In the genomic region with DNA sequence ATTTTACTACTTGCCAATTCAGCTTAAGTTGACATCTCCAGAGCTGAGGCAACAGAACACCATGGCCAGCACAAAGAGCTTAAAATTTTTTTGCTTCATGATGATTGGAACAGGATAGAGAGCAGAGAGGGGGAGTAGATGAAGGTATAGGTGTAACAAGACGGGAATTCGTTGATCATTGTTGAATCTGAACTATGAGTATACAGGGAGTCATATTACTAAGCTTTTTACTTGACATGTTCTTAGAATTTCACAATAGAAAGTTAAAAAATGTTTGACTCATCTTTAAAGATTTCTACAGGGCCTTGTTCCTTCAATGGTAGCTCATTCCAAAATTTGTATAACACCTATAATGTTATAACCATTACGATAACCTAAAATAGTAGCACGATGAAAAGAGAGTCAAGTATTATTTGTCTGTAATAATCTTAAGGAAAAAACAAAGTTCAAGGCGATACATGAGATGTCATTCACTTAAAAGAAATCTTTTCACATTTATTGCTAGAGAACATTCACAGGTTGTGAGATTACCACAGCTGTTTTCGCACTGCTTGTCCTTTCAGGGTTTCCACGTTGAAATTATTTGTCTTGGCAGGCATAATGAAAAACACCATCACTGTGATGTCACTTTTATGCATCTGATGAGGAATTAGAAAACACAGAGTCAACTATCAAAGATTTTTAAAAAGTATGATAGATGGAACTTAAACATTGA, we compare ENCODE assay signal across 16 cellular contexts. TPM values are rescaled to one million over a fixed set of nuclear protein-coding genes. Genes with fewer than 3 reads are reported as not detected.
A peak's percentile ranks its signal among the peaks of the same experiment; 100 is the strongest.
DNase-seq lines count a peak whose midpoint lies in the region; ATAC-seq, FAIRE-seq and TF ChIP-seq lines count a peak whose summit lies in the region.
"Had no signal": no experiment of that assay in that cellular context is flagged by ENCODE, and none has a peak within 500 bp of the region (broad histone marks: within the 10 kb centered on the region; RNA-seq: fewer than 3 reads in every experiment).

No MANE protein-coding gene starts in this region.

- TF ChIP-seq EP300 in HepG2 (IDR thresholded peaks at IDR 0.05; ENCODE audit: low read depth in 2 of 2, low read length in 2 of 2) (no peak), HepG2 (CRISPR knock-in tag; IDR thresholded peaks at IDR 0.05; ENCODE audit: borderline replicate concordance) (no peak)

- DNase-seq in HepG2 (ENCODE audit: low spot score) (no peak), body of pancreas (peak; percentile 37 to 69 (median 60)), iris pigment epithelial cell (ENCODE audit: low read depth) (peak; percentile 94), inferior parietal cortex (ENCODE audit: extremely low spot score) (no peak)
- DNase-seq: activated CD8-positive, alpha-beta memory T cell treated with anti-CD3 and anti-CD28 coated beads for 24 hours; effector CD8-positive, alpha-beta T cell; hippocampal formation; mesendoderm; ovary; stimulated activated CD4-positive, alpha-beta T cell treated with anti-CD3 and anti-CD28 coated beads, Interleukin-1b, Interleukin-23, amount 100 ng/mL, for 48 hours had no signal

- peak overlapping the region; percentile 66 to 80 for H3K27ac ChIP-seq in liver (ENCODE audit: low read depth in 1 of 2, low read length in 2 of 2)
- no peak overlapping the region for H3K27ac ChIP-seq in HepG2 (ENCODE audit: extremely low read length, insufficient read depth, low read length)
- H3K27ac ChIP-seq in body of pancreas, result peak overlapping the region; percentile 34 to 80 (median 56)
- H3K27ac ChIP-seq: BLaER1, ovary had no signal

- H3K9me3 ChIP-seq in liver (ENCODE audit: control insufficient read depth in 4 of 4, low read length in 3 of 4) (no peaks in the 10 kb centered on the region), HepG2 (ENCODE audit: low read length) (no peaks in the 10 kb centered on the region), body of pancreas (no peaks in the 10 kb centered on the region)
- H3K9me3 ChIP-seq: BLaER1, ovary had no signal

- H2AFZ ChIP-seq in HepG2 (ENCODE audit: low read length), result no peak overlapping the region

- 59% methylated on average over 7 of the region's 7 CpGs for WGBS in liver
- 62% methylated on average over 7 of the region's 7 CpGs for WGBS in HepG2 (ENCODE audit: low lambda C conversion rate)
- 32 to 34% methylated on average over 7 of the region's 7 CpGs for WGBS in body of pancreas, 2 donors

- CTCF ChIA-PET in HepG2 (lab: Yijun Ruan, JAX; ENCODE audit: low intra/inter-chr PET ratio, low total read pairs), result no interaction called here

- in situ Hi-C loops in HepG2 (cut with HindIII; ENCODE audit: extremely low pct_ligation_motif_present, low pct_unique_long_range_greater_than_20kb), result no loop called here

- ATAC-seq in HepG2 (no peak), body of pancreas (peak; percentile 95), HG03442 (IDR thresholded peaks at IDR 0.05; ENCODE audit: unreplicated experiment) (no peak), HG03108 (IDR thresholded peaks at IDR 0.05; ENCODE audit: unreplicated experiment) (no peak), GM19395 (IDR thresholded peaks at IDR 0.05; ENCODE audit: unreplicated experiment) (no peak)
- ATAC-seq: HCT116 had no signal

- TF ChIP-seq CTCF in liver (IDR thresholded peaks at IDR 0.05; ENCODE audit: low read depth, low read length, missing input control) (no peak), HepG2 (CRISPR knock-in tag; IDR thresholded peaks at IDR 0.05) (no peak), body of pancreas (IDR thresholded peaks at IDR 0.05) (no peak)

- POLR2A ChIA-PET in HepG2 (lab: Yijun Ruan, JAX), result no interaction called here

- TF ChIP-seq POLR2A in HepG2 (IDR thresholded peaks at IDR 0.05; ENCODE audit: insufficient read depth in 1 of 2, low read depth in 2 of 2, low read length in 2 of 2) (no peak), body of pancreas (IDR thresholded peaks at IDR 0.05) (no peak)

- no peaks in the 10 kb centered on the region for H4K20me1 ChIP-seq in HepG2 (ENCODE audit: insufficient read depth, low read length)
- H4K20me1 ChIP-seq: BLaER1 had no signal

- no TSS peak for BruUV-seq in HepG2 (replicated peaks; lab: Mats Ljungman, UMichigan)

- peaks cover 2 to 15% (median 9%) of the 10 kb centered on the region in 4 donors for H3K4me1 ChIP-seq in liver (ENCODE audit: control insufficient read depth in 4 of 4, insufficient read depth in 4 of 4, low read length in 3 of 4)
- peaks cover 50% of the 10 kb centered on the region for H3K4me1 ChIP-seq in HepG2 (ENCODE audit: insufficient read depth, low read length)
- peaks cover 28% of the 10 kb centered on the region for H3K4me1 ChIP-seq in body of pancreas
- H3K4me1 ChIP-seq: BLaER1 had no signal

- no peak overlapping the region for H3K4me2 ChIP-seq in HepG2 (ENCODE audit: low read depth, low read length)
- H3K4me2 ChIP-seq: BLaER1 had no signal

- H3K4me3 ChIP-seq in liver (ENCODE audit: low read depth in 1 of 3, low read length in 3 of 3), result no peak overlapping the region
- H3K4me3 ChIP-seq in HepG2 (replicated peaks in 1 of 3; ENCODE audit: insufficient read depth in 1 of 3, low read depth in 2 of 3, low read length in 3 of 3), result no peak overlapping the region
- H3K4me3 ChIP-seq in body of pancreas, result no peak overlapping the region
- H3K4me3 ChIP-seq: BLaER1, ovary had no signal

- TF ChIP-seq RAD21 in liver (IDR thresholded peaks at IDR 0.05) (peak; percentile 23 to 46), HepG2 (CRISPR knock-in tag; IDR thresholded peaks at IDR 0.05) (no peak)

- intact Hi-C loops in HepG2 (cut with micrococcal nuclease; ENCODE audit: unreplicated experiment) (no loop called here), body of pancreas (cut with DNase I) (no loop called here)

- H3K27me3 ChIP-seq in liver (ENCODE audit: control insufficient read depth in 4 of 4, insufficient read depth in 4 of 4, low read length in 3 of 4) (no peaks in the 10 kb centered on the region), HepG2 (ENCODE audit: control insufficient read depth in 1 of 2, insufficient read depth in 2 of 2, low read length in 2 of 2) (no peaks in the 10 kb centered on the region), body of pancreas (no peaks in the 10 kb centered on the region)
- H3K27me3 ChIP-seq: BLaER1, ovary had no signal

- no peaks in the 10 kb centered on the region for H3K79me2 ChIP-seq in HepG2 (ENCODE audit: insufficient read depth, low read length)

- peaks cover 0 to 11% (median 5%) of the 10 kb centered on the region in 4 donors for H3K36me3 ChIP-seq in liver (ENCODE audit: control insufficient read depth in 4 of 4, insufficient read depth in 3 of 4, low read depth in 1 of 4, low read length in 3 of 4)
- no peaks in the 10 kb centered on the region for H3K36me3 ChIP-seq in HepG2 (replicated peaks in 1 of 2; ENCODE audit: control insufficient read depth in 1 of 2, insufficient read depth in 2 of 2, low read length in 2 of 2)
- no peaks in the 10 kb centered on the region for H3K36me3 ChIP-seq in body of pancreas (replicated peaks in 1 of 2; ENCODE audit: insufficient read depth in 1 of 2, low read depth in 2 of 2)
- H3K36me3 ChIP-seq: BLaER1, ovary had no signal

- H3K9ac ChIP-seq in liver (ENCODE audit: low read depth in 1 of 2, low read length in 2 of 2) (no peak overlapping the region), HepG2 (ENCODE audit: insufficient read depth, low read depth, low read length) (no peak overlapping the region)
- H3K9ac ChIP-seq: BLaER1 had no signal

- no peak for FAIRE-seq in HepG2 (lab: Jason Lieb, UNC)

RNA-seq across cellular contexts. Expression of a gene that starts 33.9 kb away (rescaled TPM):
- total RNA-seq in liver, result 1 to 10 TPM in 1 of 2 donors, under 1 TPM in 1; 0.25 to 1.2 TPM
- 1 to 10 TPM in 1 of 2 donors, under 1 TPM in 1; 0.30 to 3.7 TPM for polyA plus RNA-seq in liver
- 0.07 TPM in 1 of 2 replicates, not detected in the other for total RNA-seq in HepG2 (2016; rRNA removed; fragmentation: Illumina TruSeq; extraction: Trizol)
- not detected in 2 replicates for total RNA-seq in HepG2 (2016; cell fraction: cytosol; rRNA removed; fragmentation: Illumina TruSeq; extraction: Trizol; ENCODE audit: low read depth)
- total RNA-seq in HepG2 (2016; cell fraction: insoluble cytoplasmic fraction; rRNA removed; fragmentation: Illumina TruSeq; extraction: Trizol), result not detected in 2 replicates
- total RNA-seq in HepG2 (2016; cell fraction: membrane; rRNA removed; fragmentation: Illumina TruSeq; extraction: Trizol), result 0.06 and 0.14 TPM in 2 replicates
- total RNA-seq in HepG2 (2016; cell fraction: nucleus; rRNA removed; fragmentation: Illumina TruSeq; extraction: Trizol), result not detected in 2 replicates
- polyA plus RNA-seq in HepG2 (2011; rRNA removed), result 0.16 and 0.30 TPM in 2 replicates
- 0.07 and 0.27 TPM in 2 replicates for polyA plus RNA-seq in HepG2 (2011; cell fraction: cytosol; rRNA removed)
- 0.10 TPM in 2 replicates for polyA plus RNA-seq in HepG2 (2011; cell fraction: nucleus; rRNA removed)
- 0.34 and 0.37 TPM in 2 replicates for polyA plus RNA-seq in HepG2 (2012)
- not detected in 2 replicates for polyA plus RNA-seq in HepG2 (2016; cell fraction: cytosol; fragmentation: Illumina TruSeq; extraction: Trizol; ENCODE audit: low read depth)
- polyA plus RNA-seq in HepG2 (2016; cell fraction: insoluble cytoplasmic fraction; fragmentation: Illumina TruSeq; extraction: Trizol; ENCODE audit: low read depth), result 0.19 TPM in 1 of 2 replicates, not detected in the other
- not detected in 2 replicates for polyA plus RNA-seq in HepG2 (2016; cell fraction: membrane; fragmentation: Illumina TruSeq; extraction: Trizol; ENCODE audit: low read depth)
- polyA plus RNA-seq in HepG2 (2016; cell fraction: nucleus; fragmentation: Illumina TruSeq; extraction: Trizol; ENCODE audit: insufficient read depth, low read depth), result not detected in 2 replicates
- not detected in 2 replicates for polyA minus RNA-seq in HepG2 (2011; rRNA and poly(A)+ RNA removed; ENCODE audit: low replicate concordance)
- 0.40 TPM in 1 of 2 replicates, not detected in the other for polyA minus RNA-seq in HepG2 (2011; cell fraction: cytosol; rRNA and poly(A)+ RNA removed)
- 0.13 and 0.25 TPM in 2 replicates for polyA minus RNA-seq in HepG2 (2011; cell fraction: nucleus; rRNA and poly(A)+ RNA removed)
- 10 to 100 TPM; 18.5 to 49.5 TPM for total RNA-seq in body of pancreas

RNA-seq across cellular contexts. Expression of a gene that starts 44.6 kb away (rescaled TPM):
- total RNA-seq in liver, result 10 to 100 TPM; 15.5 to 86.8 TPM
- polyA plus RNA-seq in liver, result 10 to 100 TPM; 19.8 to 48.5 TPM
- total RNA-seq in HepG2 (2016; rRNA removed; fragmentation: Illumina TruSeq; extraction: Trizol), result not detected in 2 replicates
- not detected in 2 replicates for total RNA-seq in HepG2 (2016; cell fraction: cytosol; rRNA removed; fragmentation: Illumina TruSeq; extraction: Trizol; ENCODE audit: low read depth)
- total RNA-seq in HepG2 (2016; cell fraction: insoluble cytoplasmic fraction; rRNA removed; fragmentation: Illumina TruSeq; extraction: Trizol), result not detected in 2 replicates
- total RNA-seq in HepG2 (2016; cell fraction: membrane; rRNA removed; fragmentation: Illumina TruSeq; extraction: Trizol), result not detected in 2 replicates
- total RNA-seq in HepG2 (2016; cell fraction: nucleus; rRNA removed; fragmentation: Illumina TruSeq; extraction: Trizol), result not detected in 2 replicates
- not detected in 2 replicates for polyA plus RNA-seq in HepG2 (2011; rRNA removed)
- polyA plus RNA-seq in HepG2 (2011; cell fraction: cytosol; rRNA removed), result not detected in 2 replicates
- polyA plus RNA-seq in HepG2 (2011; cell fraction: nucleus; rRNA removed), result not detected in 2 replicates
- polyA plus RNA-seq in HepG2 (2012), result not detected in 2 replicates
- polyA plus RNA-seq in HepG2 (2016; cell fraction: cytosol; fragmentation: Illumina TruSeq; extraction: Trizol; ENCODE audit: low read depth), result not detected in 2 replicates
- polyA plus RNA-seq in HepG2 (2016; cell fraction: insoluble cytoplasmic fraction; fragmentation: Illumina TruSeq; extraction: Trizol; ENCODE audit: low read depth), result not detected in 2 replicates
- not detected in 2 replicates for polyA plus RNA-seq in HepG2 (2016; cell fraction: membrane; fragmentation: Illumina TruSeq; extraction: Trizol; ENCODE audit: low read depth)
- polyA plus RNA-seq in HepG2 (2016; cell fraction: nucleus; fragmentation: Illumina TruSeq; extraction: Trizol; ENCODE audit: insufficient read depth, low read depth), result not detected in 2 replicates
- polyA minus RNA-seq in HepG2 (2011; rRNA and poly(A)+ RNA removed; ENCODE audit: low replicate concordance), result 0.05 TPM in 1 of 2 replicates, not detected in the other
- polyA minus RNA-seq in HepG2 (2011; cell fraction: cytosol; rRNA and poly(A)+ RNA removed), result not detected in 2 replicates
- polyA minus RNA-seq in HepG2 (2011; cell fraction: nucleus; rRNA and poly(A)+ RNA removed), result not detected in 2 replicates
- not detected for total RNA-seq in body of pancreas
- polyA plus RNA-seq: ovary had no signal

RNA-seq across cellular contexts. Expression of a gene that starts 58.4 kb away (rescaled TPM):
- total RNA-seq in liver, result 10 to 100 TPM; 11.0 to 16.5 TPM
- polyA plus RNA-seq in liver, result 10 to 100 TPM; 18.0 to 36.9 TPM
- 38.4 and 55.5 TPM in 2 replicates for total RNA-seq in HepG2 (2016; rRNA removed; fragmentation: Illumina TruSeq; extraction: Trizol)
- total RNA-seq in HepG2 (2016; cell fraction: cytosol; rRNA removed; fragmentation: Illumina TruSeq; extraction: Trizol; ENCODE audit: low read depth), result 4.8 TPM in 2 replicates
- total RNA-seq in HepG2 (2016; cell fraction: insoluble cytoplasmic fraction; rRNA removed; fragmentation: Illumina TruSeq; extraction: Trizol), result 36.2 and 42.4 TPM in 2 replicates
- 13.5 and 17.1 TPM in 2 replicates for total RNA-seq in HepG2 (2016; cell fraction: membrane; rRNA removed; fragmentation: Illumina TruSeq; extraction: Trizol)
- 41.9 and 43.9 TPM in 2 replicates for total RNA-seq in HepG2 (2016; cell fraction: nucleus; rRNA removed; fragmentation: Illumina TruSeq; extraction: Trizol)
- polyA plus RNA-seq in HepG2 (2011; rRNA removed), result 19.5 and 23.6 TPM in 2 replicates
- 4.6 and 9.3 TPM in 2 replicates for polyA plus RNA-seq in HepG2 (2011; cell fraction: cytosol; rRNA removed)
- 11.4 and 46.6 TPM in 2 replicates for polyA plus RNA-seq in HepG2 (2011; cell fraction: nucleus; rRNA removed)
- 21.4 and 30.4 TPM in 2 replicates for polyA plus RNA-seq in HepG2 (2012)
- polyA plus RNA-seq in HepG2 (2016; cell fraction: cytosol; fragmentation: Illumina TruSeq; extraction: Trizol; ENCODE audit: low read depth), result 5.7 and 6.4 TPM in 2 replicates
- polyA plus RNA-seq in HepG2 (2016; cell fraction: insoluble cytoplasmic fraction; fragmentation: Illumina TruSeq; extraction: Trizol; ENCODE audit: low read depth), result 27.6 and 31.7 TPM in 2 replicates
- polyA plus RNA-seq in HepG2 (2016; cell fraction: membrane; fragmentation: Illumina TruSeq; extraction: Trizol; ENCODE audit: low read depth), result 10.0 and 10.1 TPM in 2 replicates
- 59.4 and 60.8 TPM in 2 replicates for polyA plus RNA-seq in HepG2 (2016; cell fraction: nucleus; fragmentation: Illumina TruSeq; extraction: Trizol; ENCODE audit: insufficient read depth, low read depth)
- 15.6 and 22.7 TPM in 2 replicates for polyA minus RNA-seq in HepG2 (2011; rRNA and poly(A)+ RNA removed; ENCODE audit: low replicate concordance)
- 24.0 and 55.0 TPM in 2 replicates for polyA minus RNA-seq in HepG2 (2011; cell fraction: cytosol; rRNA and poly(A)+ RNA removed)
- 23.5 and 50.1 TPM in 2 replicates for polyA minus RNA-seq in HepG2 (2011; cell fraction: nucleus; rRNA and poly(A)+ RNA removed)
- total RNA-seq in body of pancreas, result 10 to 100 TPM; 16.3 to 18.5 TPM

RNA-seq across cellular contexts. Expression of a gene that starts 58.6 kb away (rescaled TPM):
- total RNA-seq in liver (10 to 100 TPM; 14.1 to 20.1 TPM), HepG2 (2016; rRNA removed; fragmentation: Illumina TruSeq; extraction: Trizol) (41.5 and 71.8 TPM in 2 replicates), body of pancreas (10 to 100 TPM in 1 of 2 donors, 1 to 10 TPM in 1; 5.3 to 18.9 TPM)
- polyA plus RNA-seq in liver (10 to 100 TPM in 1 of 2 donors, 1 to 10 TPM in 1; 5.8 to 10.0 TPM), HepG2 (2011; rRNA removed) (5.2 and 7.2 TPM in 2 replicates)
- total RNA-seq in HepG2 (2016; cell fraction: cytosol; rRNA removed; fragmentation: Illumina TruSeq; extraction: Trizol; ENCODE audit: low read depth), result 2.9 and 3.2 TPM in 2 replicates
- total RNA-seq in HepG2 (2016; cell fraction: insoluble cytoplasmic fraction; rRNA removed; fragmentation: Illumina TruSeq; extraction: Trizol), result 41.7 and 73.3 TPM in 2 replicates
- 7.4 and 8.6 TPM in 2 replicates for total RNA-seq in HepG2 (2016; cell fraction: membrane; rRNA removed; fragmentation: Illumina TruSeq; extraction: Trizol)
- 27.6 and 30.6 TPM in 2 replicates for total RNA-seq in HepG2 (2016; cell fraction: nucleus; rRNA removed; fragmentation: Illumina TruSeq; extraction: Trizol)
- polyA plus RNA-seq in HepG2 (2011; cell fraction: cytosol; rRNA removed), result 2.8 and 4.1 TPM in 2 replicates
- polyA plus RNA-seq in HepG2 (2011; cell fraction: nucleus; rRNA removed), result 2.8 and 4.0 TPM in 2 replicates
- polyA plus RNA-seq in HepG2 (2012), result 9.2 and 12.3 TPM in 2 replicates
- polyA plus RNA-seq in HepG2 (2016; cell fraction: cytosol; fragmentation: Illumina TruSeq; extraction: Trizol; ENCODE audit: low read depth), result 1.1 and 1.3 TPM in 2 replicates
- 29.9 and 33.6 TPM in 2 replicates for polyA plus RNA-seq in HepG2 (2016; cell fraction: insoluble cytoplasmic fraction; fragmentation: Illumina TruSeq; extraction: Trizol; ENCODE audit: low read depth)
- polyA plus RNA-seq in HepG2 (2016; cell fraction: membrane; fragmentation: Illumina TruSeq; extraction: Trizol; ENCODE audit: low read depth), result 2.4 and 3.0 TPM in 2 replicates
- polyA plus RNA-seq in HepG2 (2016; cell fraction: nucleus; fragmentation: Illumina TruSeq; extraction: Trizol; ENCODE audit: insufficient read depth, low read depth), result 19.0 and 20.8 TPM in 2 replicates
- 4.6 and 16.4 TPM in 2 replicates for polyA minus RNA-seq in HepG2 (2011; rRNA and poly(A)+ RNA removed; ENCODE audit: low replicate concordance)
- polyA minus RNA-seq in HepG2 (2011; cell fraction: cytosol; rRNA and poly(A)+ RNA removed), result 6.4 and 7.6 TPM in 2 replicates
- polyA minus RNA-seq in HepG2 (2011; cell fraction: nucleus; rRNA and poly(A)+ RNA removed), result 12.8 and 13.1 TPM in 2 replicates

Comparison
In these comparisons a context has a peak if more than half of its experiments do, and no peak if none do; other contexts are left out.
1. RNA of a gene that starts 44.6 kb away (total RNA-seq): 15.5 to 86.8 TPM in liver; not detected in HepG2 and not detected in body of pancreas; every median in the first group is over 10 times any median in the second.
2. DNase-seq: peak in body of pancreas (4 of 4) and iris pigment epithelial cell (single experiment); none in HepG2 (single experiment) and inferior parietal cortex (single experiment).
3. RNA of a gene that starts 33.9 kb away (total RNA-seq): 18.5 to 49.5 TPM in body of pancreas; 0.25 to 1.2 TPM in liver and 0.06 to 0.14 TPM in HepG2; every median in the first group is over 4 times any median in the second.